13 cellular contexts compared by ENCODE assay signal in genomic region chr3:194455481-194455880, GRCh38. TPM values are rescaled to one million over a fixed set of nuclear protein-coding genes. Genes with fewer than 3 reads are reported as not detected.
"Had no signal": no experiment of that assay in that cellular context is flagged by ENCODE, and none has a peak within 500 bp of the region (broad histone marks: within the 10 kb centered on the region; RNA-seq: fewer than 3 reads in every experiment).

No MANE protein-coding gene starts in this region.

- H3K4me3 ChIP-seq: GM23248 had no signal

- H3K4me3 Mint-ChIP-seq: H9, HFFc6, IgD-negative memory B cell had no signal

- H3K27me3 Mint-ChIP-seq: IgD-negative memory B cell had no signal

- H3K27ac Mint-ChIP-seq: H9, HFFc6, IgD-negative memory B cell had no signal

- H3K9me3 Mint-ChIP-seq: H9, HFFc6, IgD-negative memory B cell had no signal

- DNase-seq: GM23248, GOT3, H9, HCEC 1CT, HFFc6, Karpas-422, KBM-7 had no signal

- H3K4me1 Mint-ChIP-seq: H9 had no signal

- FAIRE-seq: HepG2 had no signal

- ATAC-seq: HepG2 had no signal

- H3K27ac ChIP-seq: GM23248, HL-60, KMS-11 had no signal

- H3K9ac ChIP-seq: GM23248, KMS-11 had no signal

RNA-seq across cellular contexts. Expression of gene GP5, which starts 56.4 kb away (rescaled TPM):
- total RNA-seq: H4, H9, HepG2, HT1080 had no signal
- polyA plus RNA-seq: GM23248, HepG2 had no signal
